1 cellular context compared by ENCODE assay signal in the genomic region with DNA sequence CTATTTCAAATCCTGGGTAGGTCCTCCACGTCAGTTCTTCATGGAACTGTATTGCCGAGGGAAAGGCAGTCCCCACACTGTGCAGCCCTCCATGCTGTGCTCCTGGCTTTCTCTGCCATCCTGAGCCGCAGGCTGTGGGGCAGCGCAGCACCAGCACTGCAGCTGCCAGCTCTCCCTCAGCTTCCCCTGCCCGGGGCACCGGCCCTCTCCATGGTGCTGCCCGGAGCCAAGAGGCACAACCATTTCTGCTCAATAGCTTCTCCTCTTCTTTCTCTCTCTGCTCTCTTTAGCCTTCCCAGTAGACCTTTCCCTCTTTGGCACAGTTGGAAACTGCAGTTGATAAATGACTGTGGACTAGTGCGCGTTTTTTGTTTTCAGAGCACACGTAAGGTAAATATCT.
TF ChIP-seq lines count a peak whose summit lies in the region.

No MANE protein-coding gene starts in this region.

TF ChIP-seq in PFSK-1, 5 proteins besides CTCF, POLR2A, EP300 and RAD21 (continued from another document):
- peak; percentile 69 to 87 for TF ChIP-seq REST (IDR thresholded peaks at IDR 0.05; ENCODE audit: insufficient read depth in 1 of 2, low read depth in 2 of 2, low read length in 2 of 2)
